Comparison of ENCODE assay signal across 12 cellular contexts in the genomic region with DNA sequence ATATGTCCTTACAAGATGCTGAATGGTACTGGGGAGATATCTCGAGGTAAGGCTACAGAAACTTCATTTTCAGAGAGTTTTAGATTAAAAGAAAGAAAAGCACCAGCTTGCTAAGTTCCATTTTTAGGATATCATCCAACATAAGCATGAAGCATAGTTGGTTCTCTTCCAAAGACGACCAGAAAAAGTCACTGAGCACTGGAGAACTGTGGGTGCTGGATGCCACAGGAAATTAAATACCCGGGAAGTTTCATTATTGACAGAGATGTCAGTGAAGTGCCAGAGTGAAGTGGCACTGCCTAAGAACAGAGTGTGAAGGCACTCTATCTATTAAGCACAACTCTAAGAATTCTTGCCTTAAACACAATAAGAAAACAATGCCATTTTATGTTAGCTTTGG.
DNase-seq lines count a peak whose midpoint lies in the region; TF ChIP-seq lines count a peak whose summit lies in the region.
"Had no signal": no experiment of that assay in that cellular context is flagged by ENCODE, and none has a peak within 500 bp of the region (broad histone marks: within the 10 kb centered on the region; RNA-seq: fewer than 3 reads in every experiment).

No MANE protein-coding gene starts in this region.

- peaks cover 13% of the 10 kb centered on the region for H3K79me2 ChIP-seq in osteoblast (ENCODE audit: insufficient read depth, low read length)

- no peak for TF ChIP-seq CTCF in BE2C (IDR thresholded peaks at IDR 0.05; ENCODE audit: low read depth, low read length)
- TF ChIP-seq CTCF in LNCaP clone FGC (IDR thresholded peaks at IDR 0.05; ENCODE audit: control insufficient read depth, extremely low read depth, insufficient read depth) = no peak
- no peak for TF ChIP-seq CTCF in coronary artery (IDR thresholded peaks at IDR 0.05)
- no peak for TF ChIP-seq CTCF in osteoblast (IDR thresholded peaks at IDR 0.05; ENCODE audit: extremely low read depth, low read depth, low read length)

- H3K27ac ChIP-seq in coronary artery = peak overlapping the region; percentile 31 to 69
- H3K27ac ChIP-seq in osteoblast (ENCODE audit: low read depth, low read length) = no peak overlapping the region
- H3K27ac ChIP-seq: C4-2B, upper lobe of right lung had no signal

- peaks cover 50% of the 10 kb centered on the region for H3K36me3 ChIP-seq in BE2C
- H3K36me3 ChIP-seq in osteoblast (ENCODE audit: insufficient read depth, low read length) = peaks cover 39% of the 10 kb centered on the region

- no peaks in the 10 kb centered on the region for H4K20me1 ChIP-seq in osteoblast (ENCODE audit: insufficient read depth, low read length)

- H3K4me3 ChIP-seq in BE2C (ENCODE audit: low read depth, low read length) (peak overlapping the region; percentile 79), LNCaP clone FGC (ENCODE audit: low read depth, low read length) (peak overlapping the region; percentile 85), coronary artery (peak overlapping the region; percentile 3), osteoblast (ENCODE audit: insufficient read depth, low read length) (peak overlapping the region; percentile 16)
- H3K4me3 ChIP-seq: upper lobe of right lung had no signal

- DNase-seq in BE2C = no peak
- no peak for DNase-seq in LNCaP clone FGC (ENCODE audit: low read depth)
- DNase-seq in coronary artery (ENCODE audit: low spot score) = no peak
- DNase-seq in osteoblast (ENCODE audit: insufficient read length, low spot score, missing footprints) = peak; percentile 73
- DNase-seq in NCI-H446 treated with DMSO at 0.1 percent for 48 hours (lab: John Stamatoyannopoulos, UW) = no peak
- no peak for DNase-seq in foreskin melanocyte
- no peak for DNase-seq in HUDEP-2 (lab: John Stamatoyannopoulos, UW; ENCODE audit: unreplicated experiment in 76 of 76)
- no peak for DNase-seq in NCI-H2081 (lab: John Stamatoyannopoulos, UW)
- DNase-seq: retina, T1000, upper lobe of right lung had no signal

- H3K4me2 ChIP-seq in osteoblast (ENCODE audit: insufficient read depth, low read length) = peak overlapping the region; percentile 67

- H3K4me1 ChIP-seq in BE2C = peaks cover 8% of the 10 kb centered on the region
- H3K4me1 ChIP-seq in osteoblast (ENCODE audit: insufficient read depth, low read length) = peaks cover 40% of the 10 kb centered on the region

- H3K27me3 ChIP-seq in BE2C = no peaks in the 10 kb centered on the region
- H3K27me3 ChIP-seq in osteoblast (ENCODE audit: insufficient read depth, low read length) = no peaks in the 10 kb centered on the region
- H3K27me3 ChIP-seq: upper lobe of right lung had no signal

- H2AFZ ChIP-seq in osteoblast (ENCODE audit: low read length) = no peak overlapping the region

- H3K9me3 ChIP-seq in BE2C = no peaks in the 10 kb centered on the region
- no peaks in the 10 kb centered on the region for H3K9me3 ChIP-seq in osteoblast (ENCODE audit: low read depth, low read length)
- H3K9me3 ChIP-seq: upper lobe of right lung had no signal

Comparison
In these comparisons a context has a peak if more than half of its experiments do, and no peak if none do; other contexts are left out.
1. H3K4me3 ChIP-seq: peak in every context shown above with its lines; median percentile 85 in LNCaP clone FGC; 79 in BE2C; 16 in osteoblast; 3 in coronary artery.